In genomic region chr19:47573076-47574026, GRCh38 we compare ENCODE assay signal across 8 cellular contexts. TPM values are rescaled to one million over a fixed set of nuclear protein-coding genes. Genes with fewer than 3 reads are reported as not detected.
DNase-seq lines count a peak whose midpoint lies in the region; ATAC-seq, FAIRE-seq and TF ChIP-seq lines count a peak whose summit lies in the region.

Gene ZNF541 (minus strand): TSS chr19:47573148. CDS start chr19:47555856, 17,292 bp downstream.

- DNase-seq in Daoy (ENCODE audit: low read depth) (peak; percentile 28), ovary (peak; percentile 34 to 58 (median 49)), stromal cell of bone marrow (ENCODE audit: low read depth) (peak; percentile 20), urothelium cell line (ENCODE audit: low spot score) (no peak), DMS79 (lab: John Stamatoyannopoulos, UW) (no peak)
- DNase-seq in activated CD8-positive, alpha-beta memory T cell treated with anti-CD3 and anti-CD28 coated beads for 24 hours = peak; percentile 90
- peak; percentile 75 to 83 (median 82) for DNase-seq in effector memory CD8-positive, alpha-beta T cell

- H3K36me3 Mint-ChIP-seq in effector memory CD8-positive, alpha-beta T cell (ENCODE audit: insufficient read depth) = peaks cover 10% of the 10 kb centered on the region

- H3K27me3 ChIP-seq in ovary = no peaks in the 10 kb centered on the region

- TF ChIP-seq EP300 in ovary (IDR thresholded peaks at IDR 0.05) = no peak

- TF ChIP-seq POLR2A in ovary (IDR thresholded peaks at IDR 0.05) = no peak

- ATAC-seq in effector memory CD8-positive, alpha-beta T cell (replicated peaks) = peak; percentile 93
- no peak for ATAC-seq in GM18861 (IDR thresholded peaks at IDR 0.05; ENCODE audit: unreplicated experiment)

- H3K4me1 ChIP-seq in ovary (ENCODE audit: insufficient read depth) = no peaks in the 10 kb centered on the region

- 14 to 20% (median 16%) methylated on average over 67 to 88 of the region's 88 CpGs for WGBS in ovary, 3 donors

- H3K27me3 Mint-ChIP-seq in effector memory CD8-positive, alpha-beta T cell = peaks cover 0 to 7% of the 10 kb centered on the region in 2 donors

- no peak for FAIRE-seq in urothelium cell line (lab: Jason Lieb, UNC)

- H3K27ac Mint-ChIP-seq in effector memory CD8-positive, alpha-beta T cell = peak within 1 kb of the TSS; percentile 59 to 80

- H3K4me3 Mint-ChIP-seq in effector memory CD8-positive, alpha-beta T cell = peak within 1 kb of the TSS; percentile 15 to 72

- peak within 1 kb of the TSS; percentile 19 for H3K4me3 ChIP-seq in ovary

- no peaks in the 10 kb centered on the region for H3K36me3 ChIP-seq in ovary

- H3K9me3 ChIP-seq in ovary = no peaks in the 10 kb centered on the region

- no peak for TF ChIP-seq CTCF in ovary (IDR thresholded peaks at IDR 0.05)

- H3K9me3 Mint-ChIP-seq in effector memory CD8-positive, alpha-beta T cell = no peaks in the 10 kb centered on the region

- H3K4me1 Mint-ChIP-seq in effector memory CD8-positive, alpha-beta T cell (ENCODE audit: low read depth in 2 of 2) = peaks cover 15 to 31% of the 10 kb centered on the region in 2 donors

- intact Hi-C loops in ovary (cut with DNase I) = no loop called here

- no peak within 1 kb of the TSS for H3K27ac ChIP-seq in ovary

RNA-seq across cellular contexts. Expression of gene ZNF541, which starts in this region (rescaled TPM):
- not detected in 2 replicates for total RNA-seq in Daoy (2014; rRNA removed; shearing (Covaris generic))
- total RNA-seq in ovary = 1 to 10 TPM in 5 of 7 donors, under 1 TPM in 2; 0.62 to 2.5 (median 1.5) TPM
- 1 to 10 TPM in 1 of 2 donors, under 1 TPM in 1; 0.97 to 1.8 TPM for polyA plus RNA-seq in ovary

Comparison
In these comparisons a context has a peak if more than half of its experiments do, and no peak if none do; other contexts are left out.
1. Peak in DNase-seq in Daoy; RNA of the gene not detected or under 1 TPM.
2. DNase-seq: peak in activated CD8-positive, alpha-beta memory T cell treated with anti-CD3 and anti-CD28 coated beads for 24 hours (single experiment), effector memory CD8-positive, alpha-beta T cell (3 of 3), ovary (5 of 5) and stromal cell of bone marrow (single experiment); none in urothelium cell line (single experiment) and DMS79 (single experiment).